Comparison of ENCODE assay signal across 2 cellular contexts in the genomic region with DNA sequence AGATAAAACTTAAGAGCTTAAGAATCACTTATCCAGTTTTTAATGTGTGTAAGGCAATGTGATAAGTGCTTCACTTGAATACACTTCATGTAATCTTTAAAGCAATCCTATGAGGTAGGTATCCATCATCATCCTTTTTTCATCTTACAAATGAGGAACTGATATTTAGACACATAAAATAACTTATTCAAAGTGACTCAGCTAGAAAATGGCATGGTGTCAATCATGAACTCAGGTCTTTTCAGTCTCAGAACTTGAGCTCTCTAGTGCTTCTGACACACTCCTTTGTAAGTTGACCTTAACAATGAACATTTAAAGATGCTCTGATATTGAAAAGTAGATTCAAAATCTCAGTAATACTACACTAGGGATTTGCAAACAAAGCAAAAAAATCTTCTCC.
TF ChIP-seq lines count a peak whose summit lies in the region.

No MANE protein-coding gene starts in this region.

TF ChIP-seq in A549, 52 proteins besides CTCF, POLR2A, EP300 and RAD21 (continued from another document):
- TF ChIP-seq, protein P1, sequence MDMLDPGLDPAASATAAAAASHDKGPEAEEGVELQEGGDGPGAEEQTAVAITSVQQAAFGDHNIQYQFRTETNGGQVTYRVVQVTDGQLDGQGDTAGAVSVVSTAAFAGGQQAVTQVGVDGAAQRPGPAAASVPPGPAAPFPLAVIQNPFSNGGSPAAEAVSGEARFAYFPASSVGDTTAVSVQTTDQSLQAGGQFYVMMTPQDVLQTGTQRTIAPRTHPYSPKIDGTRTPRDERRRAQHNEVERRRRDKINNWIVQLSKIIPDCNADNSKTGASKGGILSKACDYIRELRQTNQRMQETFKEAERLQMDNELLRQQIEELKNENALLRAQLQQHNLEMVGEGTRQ (IDR thresholded peaks at IDR 0.05), result no peak
- TF ChIP-seq RARB (CRISPR knock-in tag; IDR thresholded peaks at IDR 0.05), result no peak
- TF ChIP-seq POLR2AphosphoS2 (conservative IDR thresholded peaks at IDR 0.05; ENCODE audit: low read length), result no peak
- TF ChIP-seq SMC3 (IDR thresholded peaks at IDR 0.05), result no peak
- no peak for TF ChIP-seq MYC (IDR thresholded peaks at IDR 0.05; ENCODE audit: borderline replicate concordance, low read length)
- TF ChIP-seq, protein P2, sequence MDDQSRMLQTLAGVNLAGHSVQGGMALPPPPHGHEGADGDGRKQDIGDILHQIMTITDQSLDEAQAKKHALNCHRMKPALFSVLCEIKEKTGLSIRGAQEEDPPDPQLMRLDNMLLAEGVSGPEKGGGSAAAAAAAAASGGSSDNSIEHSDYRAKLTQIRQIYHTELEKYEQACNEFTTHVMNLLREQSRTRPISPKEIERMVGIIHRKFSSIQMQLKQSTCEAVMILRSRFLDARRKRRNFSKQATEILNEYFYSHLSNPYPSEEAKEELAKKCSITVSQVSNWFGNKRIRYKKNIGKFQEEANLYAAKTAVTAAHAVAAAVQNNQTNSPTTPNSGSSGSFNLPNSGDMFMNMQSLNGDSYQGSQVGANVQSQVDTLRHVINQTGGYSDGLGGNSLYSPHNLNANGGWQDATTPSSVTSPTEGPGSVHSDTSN (IDR thresholded peaks at IDR 0.05), result no peak
- TF ChIP-seq JUNB (IDR thresholded peaks at IDR 0.05), result no peak
- no peak for TF ChIP-seq NFE2L2 (conservative IDR thresholded peaks at IDR 0.05; ENCODE audit: low read length)
- no peak for TF ChIP-seq BHLHE40 (IDR thresholded peaks at IDR 0.05; ENCODE audit: low read depth, low read length)
- no peak for TF ChIP-seq TFCP2L1 (CRISPR knock-in tag; IDR thresholded peaks at IDR 0.05)
- TF ChIP-seq ZNF302 (CRISPR knock-in tag; IDR thresholded peaks at IDR 0.05), result no peak
- TF ChIP-seq JUN (IDR thresholded peaks at IDR 0.05), result no peak
- TF ChIP-seq, protein P3, sequence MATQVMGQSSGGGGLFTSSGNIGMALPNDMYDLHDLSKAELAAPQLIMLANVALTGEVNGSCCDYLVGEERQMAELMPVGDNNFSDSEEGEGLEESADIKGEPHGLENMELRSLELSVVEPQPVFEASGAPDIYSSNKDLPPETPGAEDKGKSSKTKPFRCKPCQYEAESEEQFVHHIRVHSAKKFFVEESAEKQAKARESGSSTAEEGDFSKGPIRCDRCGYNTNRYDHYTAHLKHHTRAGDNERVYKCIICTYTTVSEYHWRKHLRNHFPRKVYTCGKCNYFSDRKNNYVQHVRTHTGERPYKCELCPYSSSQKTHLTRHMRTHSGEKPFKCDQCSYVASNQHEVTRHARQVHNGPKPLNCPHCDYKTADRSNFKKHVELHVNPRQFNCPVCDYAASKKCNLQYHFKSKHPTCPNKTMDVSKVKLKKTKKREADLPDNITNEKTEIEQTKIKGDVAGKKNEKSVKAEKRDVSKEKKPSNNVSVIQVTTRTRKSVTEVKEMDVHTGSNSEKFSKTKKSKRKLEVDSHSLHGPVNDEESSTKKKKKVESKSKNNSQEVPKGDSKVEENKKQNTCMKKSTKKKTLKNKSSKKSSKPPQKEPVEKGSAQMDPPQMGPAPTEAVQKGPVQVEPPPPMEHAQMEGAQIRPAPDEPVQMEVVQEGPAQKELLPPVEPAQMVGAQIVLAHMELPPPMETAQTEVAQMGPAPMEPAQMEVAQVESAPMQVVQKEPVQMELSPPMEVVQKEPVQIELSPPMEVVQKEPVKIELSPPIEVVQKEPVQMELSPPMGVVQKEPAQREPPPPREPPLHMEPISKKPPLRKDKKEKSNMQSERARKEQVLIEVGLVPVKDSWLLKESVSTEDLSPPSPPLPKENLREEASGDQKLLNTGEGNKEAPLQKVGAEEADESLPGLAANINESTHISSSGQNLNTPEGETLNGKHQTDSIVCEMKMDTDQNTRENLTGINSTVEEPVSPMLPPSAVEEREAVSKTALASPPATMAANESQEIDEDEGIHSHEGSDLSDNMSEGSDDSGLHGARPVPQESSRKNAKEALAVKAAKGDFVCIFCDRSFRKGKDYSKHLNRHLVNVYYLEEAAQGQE (IDR thresholded peaks at IDR 0.05), result no peak
- no peak for TF ChIP-seq KDM1A (IDR thresholded peaks at IDR 0.05; ENCODE audit: low read depth)
- TF ChIP-seq FOSB (CRISPR knock-in tag; IDR thresholded peaks at IDR 0.05), result no peak
- TF ChIP-seq ZC3H11A (IDR thresholded peaks at IDR 0.05), result no peak
- TF ChIP-seq RCOR1 (IDR thresholded peaks at IDR 0.05; ENCODE audit: low read depth, low read length), result no peak
TF ChIP-seq in A549: peak in this region for 0.

TF ChIP-seq in GM12878, 131 proteins besides CTCF, POLR2A, EP300 and RAD21 (continued from another document):
- TF ChIP-seq, protein P4, sequence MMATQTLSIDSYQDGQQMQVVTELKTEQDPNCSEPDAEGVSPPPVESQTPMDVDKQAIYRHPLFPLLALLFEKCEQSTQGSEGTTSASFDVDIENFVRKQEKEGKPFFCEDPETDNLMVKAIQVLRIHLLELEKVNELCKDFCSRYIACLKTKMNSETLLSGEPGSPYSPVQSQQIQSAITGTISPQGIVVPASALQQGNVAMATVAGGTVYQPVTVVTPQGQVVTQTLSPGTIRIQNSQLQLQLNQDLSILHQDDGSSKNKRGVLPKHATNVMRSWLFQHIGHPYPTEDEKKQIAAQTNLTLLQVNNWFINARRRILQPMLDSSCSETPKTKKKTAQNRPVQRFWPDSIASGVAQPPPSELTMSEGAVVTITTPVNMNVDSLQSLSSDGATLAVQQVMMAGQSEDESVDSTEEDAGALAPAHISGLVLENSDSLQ (IDR thresholded peaks at IDR 0.05), result 0 out of 2 replicates have a peak, but pooled peaks have one; percentile 8
- TF ChIP-seq, protein P5, sequence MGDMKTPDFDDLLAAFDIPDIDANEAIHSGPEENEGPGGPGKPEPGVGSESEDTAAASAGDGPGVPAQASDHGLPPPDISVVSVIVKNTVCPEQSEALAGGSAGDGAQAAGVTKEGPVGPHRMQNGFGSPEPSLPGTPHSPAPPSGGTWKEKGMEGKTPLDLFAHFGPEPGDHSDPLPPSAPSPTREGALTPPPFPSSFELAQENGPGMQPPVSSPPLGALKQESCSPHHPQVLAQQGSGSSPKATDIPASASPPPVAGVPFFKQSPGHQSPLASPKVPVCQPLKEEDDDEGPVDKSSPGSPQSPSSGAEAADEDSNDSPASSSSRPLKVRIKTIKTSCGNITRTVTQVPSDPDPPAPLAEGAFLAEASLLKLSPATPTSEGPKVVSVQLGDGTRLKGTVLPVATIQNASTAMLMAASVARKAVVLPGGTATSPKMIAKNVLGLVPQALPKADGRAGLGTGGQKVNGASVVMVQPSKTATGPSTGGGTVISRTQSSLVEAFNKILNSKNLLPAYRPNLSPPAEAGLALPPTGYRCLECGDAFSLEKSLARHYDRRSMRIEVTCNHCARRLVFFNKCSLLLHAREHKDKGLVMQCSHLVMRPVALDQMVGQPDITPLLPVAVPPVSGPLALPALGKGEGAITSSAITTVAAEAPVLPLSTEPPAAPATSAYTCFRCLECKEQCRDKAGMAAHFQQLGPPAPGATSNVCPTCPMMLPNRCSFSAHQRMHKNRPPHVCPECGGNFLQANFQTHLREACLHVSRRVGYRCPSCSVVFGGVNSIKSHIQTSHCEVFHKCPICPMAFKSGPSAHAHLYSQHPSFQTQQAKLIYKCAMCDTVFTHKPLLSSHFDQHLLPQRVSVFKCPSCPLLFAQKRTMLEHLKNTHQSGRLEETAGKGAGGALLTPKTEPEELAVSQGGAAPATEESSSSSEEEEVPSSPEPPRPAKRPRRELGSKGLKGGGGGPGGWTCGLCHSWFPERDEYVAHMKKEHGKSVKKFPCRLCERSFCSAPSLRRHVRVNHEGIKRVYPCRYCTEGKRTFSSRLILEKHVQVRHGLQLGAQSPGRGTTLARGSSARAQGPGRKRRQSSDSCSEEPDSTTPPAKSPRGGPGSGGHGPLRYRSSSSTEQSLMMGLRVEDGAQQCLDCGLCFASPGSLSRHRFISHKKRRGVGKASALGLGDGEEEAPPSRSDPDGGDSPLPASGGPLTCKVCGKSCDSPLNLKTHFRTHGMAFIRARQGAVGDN (IDR thresholded peaks at IDR 0.05), result no peak
- TF ChIP-seq ATF7 (IDR thresholded peaks at IDR 0.05; ENCODE audit: low read depth) (no peak), ZNF24 (IDR thresholded peaks at IDR 0.05) (no peak), ZNF207 (IDR thresholded peaks at IDR 0.05; ENCODE audit: borderline replicate concordance) (no peak), CHD1 (IDR thresholded peaks at IDR 0.05; ENCODE audit: low read depth, low read length) (no peak)
